10 cellular contexts compared by ENCODE assay signal in the genomic region with DNA sequence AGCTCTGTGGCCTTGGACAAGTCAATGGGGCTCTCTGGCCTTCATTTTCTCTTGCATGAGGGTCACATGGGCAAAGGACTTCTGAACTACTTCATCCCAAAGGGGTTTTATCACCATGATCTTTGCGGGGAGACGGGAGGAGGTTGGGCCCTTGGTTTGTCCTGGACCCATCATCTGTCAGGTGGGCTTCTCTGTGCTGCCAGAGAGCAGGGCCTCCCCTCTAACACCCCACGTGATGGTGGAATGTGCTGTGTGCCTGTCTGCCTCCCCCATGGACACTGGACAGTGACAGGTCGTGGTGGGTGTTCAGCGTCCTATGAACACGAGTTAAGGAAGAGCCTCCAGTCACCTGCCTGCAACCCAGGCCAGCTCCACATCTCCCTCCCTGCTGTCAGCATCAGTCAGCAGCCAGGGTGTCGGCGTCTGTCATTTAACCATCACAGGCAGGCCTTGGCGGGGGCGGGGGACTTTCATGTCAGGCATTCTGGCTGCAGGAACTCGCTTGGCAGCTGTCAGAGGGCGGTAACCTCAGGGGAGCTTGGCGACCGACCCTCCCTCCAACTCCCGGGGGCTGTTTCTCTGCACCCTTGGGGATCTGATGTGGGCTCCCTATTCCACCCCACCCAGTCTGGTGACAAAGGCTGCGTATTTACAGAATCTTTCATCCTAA. TPM values are rescaled to one million over a fixed set of nuclear protein-coding genes. Genes with fewer than 3 reads are reported as not detected.
DNase-seq lines count a peak whose midpoint lies in the region; ATAC-seq, FAIRE-seq and TF ChIP-seq lines count a peak whose summit lies in the region.
"Had no signal": no experiment of that assay in that cellular context is flagged by ENCODE, and none has a peak within 500 bp of the region (broad histone marks: within the 10 kb centered on the region; RNA-seq: fewer than 3 reads in every experiment).

No MANE protein-coding gene starts in this region.

- no peak for DNase-seq in HEK293T (ENCODE audit: extremely low spot score)
- DNase-seq in activated CD4-positive, alpha-beta T cell treated with anti-CD3 and anti-CD28 coated beads, Interleukin-2, amount 50 U/mL, for 1 hour = peak; percentile 75
- DNase-seq in caudate nucleus (lab: John Stamatoyannopoulos, UW) = peak in 27 of 61 donors; percentile 15 to 81 (median 42)
- DNase-seq in stimulated activated CD8-positive, alpha-beta memory T cell treated with anti-CD3 and anti-CD28 coated beads, Interleukin-12 subunit alpha, Interleukin-12 subunit beta, amount 100 ng/mL, for 1 hour (ENCODE audit: low read depth) = peak; percentile 44
- DNase-seq in amniotic stem cell (lab: John Stamatoyannopoulos, UW) = no peak
- DNase-seq in H54 (ENCODE audit: insufficient read length, low spot score) = no peak
- no peak for DNase-seq in aorta
- DNase-seq: heart left ventricle, NCI-H748 treated with DMSO at 0.1 percent for 48 hours had no signal

- H3K36me3 ChIP-seq in aorta (ENCODE audit: control insufficient read depth in 1 of 2, insufficient read depth in 2 of 2, low read length in 1 of 2) = no peaks in the 10 kb centered on the region

- CTCF ChIA-PET in HEK293T (lab: Yijun Ruan, JAX) = interaction anchor here (0.6 to 5.0 kb wide), 3 partner anchors 9 to 104 kb away, joined by 3 to 43 read pairs (median 3); no protein-coding TSS in a partner anchor

- no peak overlapping the region for H3K4me3 ChIP-seq in aorta (ENCODE audit: low read length in 2 of 2)
- H3K4me3 ChIP-seq: heart left ventricle had no signal

- no peak for TF ChIP-seq POLR2A in H54 (IDR thresholded peaks at IDR 0.05; ENCODE audit: low read depth, low read length)

- H3K4me1 ChIP-seq in aorta (ENCODE audit: control insufficient read depth in 1 of 2, insufficient read depth in 2 of 2, low read length in 2 of 2) = no peaks in the 10 kb centered on the region

- no peaks in the 10 kb centered on the region for H3K9me3 ChIP-seq in aorta (ENCODE audit: control insufficient read depth, low read length)
- H3K9me3 ChIP-seq: heart left ventricle had no signal

- H3K27ac ChIP-seq in caudate nucleus (ENCODE audit: low read depth, low read length) = peak overlapping the region; percentile 80
- H3K27ac ChIP-seq in aorta (ENCODE audit: low read depth in 1 of 2, low read length in 2 of 2) = no peak overlapping the region
- H3K27ac ChIP-seq: heart left ventricle had no signal

- H3K27me3 ChIP-seq in aorta (ENCODE audit: control insufficient read depth in 1 of 2, insufficient read depth in 2 of 2, low read length in 1 of 2) = no peaks in the 10 kb centered on the region
- H3K27me3 ChIP-seq: heart left ventricle had no signal

- POLR2A ChIA-PET in HEK293T (lab: Yijun Ruan, JAX) = interaction anchor here (0.6 to 1.7 kb wide), 3 partner anchors 10 to 112 kb away, joined by 3 to 5 read pairs (median 3); no protein-coding TSS in a partner anchor

- no peak for FAIRE-seq in H54 (lab: Jason Lieb, UNC)

- intact Hi-C loops in aorta (cut with DNase I) = loop anchor here in 1 of 2 donors (5.0 kb wide), 1 partner anchor 34 kb away; the partner anchor contains the start of gene DNAL4

- 76 to 84% methylated on average over 16 of the region's 16 CpGs for WGBS in aorta, 2 donors

- ATAC-seq in GM19035 (IDR thresholded peaks at IDR 0.05; ENCODE audit: unreplicated experiment) = no peak
- ATAC-seq in aorta (ENCODE audit: low FRiP score) = no peak
- ATAC-seq: heart left ventricle had no signal

TF ChIP-seq in HEK293T, 16 proteins besides CTCF, POLR2A, EP300 and RAD21:
- TF ChIP-seq ZNF384 (IDR thresholded peaks at IDR 0.05) = no peak
- TF ChIP-seq PKNOX1 (IDR thresholded peaks at IDR 0.05) = 0 out of 2 replicates have a peak, but pooled peaks have one; percentile 7

RNA-seq across cellular contexts. Expression of gene SUN2, which starts 2.6 kb away (rescaled TPM):
- 100 to 1,000 TPM; 275 to 495 TPM for total RNA-seq in aorta
- 100 to 1,000 TPM in 1 of 2 donors, 10 to 100 TPM in 1; 95.4 to 303 TPM for polyA plus RNA-seq in aorta

RNA-seq across cellular contexts. Expression of gene DNAL4, which starts 35.5 kb away (rescaled TPM):
- 10 to 100 TPM in 1 of 2 donors, 1 to 10 TPM in 1; 8.2 to 10.8 TPM for total RNA-seq in aorta
- 10 to 100 TPM in 1 of 2 donors, 1 to 10 TPM in 1; 8.8 to 14.3 TPM for polyA plus RNA-seq in aorta

RNA-seq across cellular contexts. Expression of gene GTPBP1, which starts 52.7 kb away (rescaled TPM):
- 10 to 100 TPM; 49.5 to 59.2 TPM for total RNA-seq in aorta
- 10 to 100 TPM; 10.5 to 21.6 TPM for polyA plus RNA-seq in aorta

RNA-seq across cellular contexts. Expression of gene JOSD1, which starts 57.7 kb away (rescaled TPM):
- 10 to 100 TPM; 54.0 to 54.7 TPM for total RNA-seq in aorta
- polyA plus RNA-seq in aorta = 10 to 100 TPM; 19.7 to 30.0 TPM

Comparison
In these comparisons a context has a peak if more than half of its experiments do, and no peak if none do; other contexts are left out.
1. DNase-seq: peak in activated CD4-positive, alpha-beta T cell treated with anti-CD3 and anti-CD28 coated beads, Interleukin-2, amount 50 U/mL, for 1 hour (single experiment) and stimulated activated CD8-positive, alpha-beta memory T cell treated with anti-CD3 and anti-CD28 coated beads, Interleukin-12 subunit alpha, Interleukin-12 subunit beta, amount 100 ng/mL, for 1 hour (single experiment); none in HEK293T (single experiment), amniotic stem cell (single experiment), H54 (single experiment) and aorta (0 of 2).